33 cellular contexts compared by ENCODE assay signal in the genomic region with DNA sequence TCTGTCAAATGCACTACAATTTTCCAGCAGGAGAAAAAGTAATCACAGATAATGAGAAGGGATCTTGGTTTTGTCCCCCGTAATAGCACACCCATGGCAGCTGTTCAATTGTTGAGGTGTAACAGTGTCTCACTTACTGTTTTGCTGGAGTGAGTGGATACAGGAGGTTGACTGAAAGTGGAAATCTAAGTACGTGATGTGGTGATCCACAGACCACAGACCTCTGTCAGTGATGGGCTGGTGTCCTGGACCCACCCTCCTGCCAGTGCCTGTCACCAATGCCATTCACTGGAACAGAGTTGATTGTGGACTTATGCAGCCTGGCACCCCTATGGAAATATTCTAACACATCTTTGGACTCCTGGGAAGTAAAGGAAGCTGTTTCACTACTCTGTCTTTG.
"Had no signal": no experiment of that assay in that cellular context is flagged by ENCODE, and none has a peak within 500 bp of the region (broad histone marks: within the 10 kb centered on the region; RNA-seq: fewer than 3 reads in every experiment).

No MANE protein-coding gene starts in this region.

- H3K27me3 ChIP-seq: adrenal gland, body of pancreas, brain microvascular endothelial cell, cardiac muscle cell had no signal

- H3K36me3 ChIP-seq: adrenal gland, brain microvascular endothelial cell, cardiac muscle cell had no signal

- H3K4me1 ChIP-seq: adrenal gland, body of pancreas had no signal

- FAIRE-seq: astrocyte, bronchial epithelial cell, TTC549 had no signal

- DNase-seq: activated B cell treated with CpG ODN at 0.5 μM for 24 hours; activated CD4-positive, alpha-beta memory T cell treated with anti-CD3 and anti-CD28 coated beads for 36 hours; activated CD4-positive, alpha-beta T cell treated with anti-CD3 and anti-CD28 coated beads for 4 hours; activated CD4-positive, alpha-beta T cell treated with anti-CD3 and anti-CD28 coated beads, Interleukin-2, amount 10 ng/mL, durations not matched to agents 24 days and 14 days; activated CD4-positive, alpha-beta T cell treated with anti-CD3 and anti-CD28 coated beads, Interleukin-2, amount 50 U/mL, for 1 hour; activated CD4-positive, alpha-beta T cell treated with anti-CD3 and anti-CD28 coated beads, Interleukin-2, amount 50 U/mL, for 4 hours; activated CD4-positive, CD25-positive, alpha-beta regulatory T cell treated with anti-CD3 and anti-CD28 coated beads, Interleukin-2, amount 50 U/mL, for 72 hours; activated CD8-positive, alpha-beta memory T cell treated with anti-CD3 and anti-CD28 coated beads, Interleukin-2, amount 50 U/mL, for 4 hours; activated CD8-positive, alpha-beta T cell treated with anti-CD3 and anti-CD28 coated beads for 36 hours; activated effector memory CD4-positive, alpha-beta T cell treated with anti-CD3 and anti-CD28 coated beads, Interleukin-2, amount 50 U/mL, for 16 hours; activated gamma-delta T cell treated with Interleukin-2 at 50 U/mL for 16 hours; activated naive CD4-positive, alpha-beta T cell; activated naive CD4-positive, alpha-beta T cell treated with anti-CD3 and anti-CD28 coated beads for 36 hours; activated naive CD4-positive, alpha-beta T cell treated with anti-CD3 and anti-CD28 coated beads, Interleukin-2, amount 50 U/mL, for 16 hours; activated naive CD8-positive, alpha-beta T cell treated with anti-CD3 and anti-CD28 coated beads for 36 hours; activated T-cell treated with anti-CD3 and anti-CD28 coated beads for 4 hours; activated T-cell treated with anti-CD3 and anti-CD28 coated beads, Interleukin-2, amount 50 U/mL, for 1 hour; activated T-cell treated with anti-CD3 and anti-CD28 coated beads, Interleukin-2, amount 50 U/mL, for 4 hours; activated T-cell treated with anti-CD3 and anti-CD28 coated beads, Interleukin-2, amount 50 U/mL, for 72 hours; adrenal gland; amniotic stem cell; aorta; body of pancreas; brain microvascular endothelial cell; caudate nucleus; cerebellar nuclear complex; T-helper 1 cell; T-helper 9 cell had no signal

- H3K27ac ChIP-seq: adrenal gland, body of pancreas, brain microvascular endothelial cell, cardiac muscle cell, VCaP had no signal

- H3K4me3 ChIP-seq: adrenal gland, body of pancreas, cardiac muscle cell had no signal

- H3K9me3 ChIP-seq: adrenal gland, body of pancreas had no signal
